ENCODE assay signal across 19 cellular contexts in the genomic region with DNA sequence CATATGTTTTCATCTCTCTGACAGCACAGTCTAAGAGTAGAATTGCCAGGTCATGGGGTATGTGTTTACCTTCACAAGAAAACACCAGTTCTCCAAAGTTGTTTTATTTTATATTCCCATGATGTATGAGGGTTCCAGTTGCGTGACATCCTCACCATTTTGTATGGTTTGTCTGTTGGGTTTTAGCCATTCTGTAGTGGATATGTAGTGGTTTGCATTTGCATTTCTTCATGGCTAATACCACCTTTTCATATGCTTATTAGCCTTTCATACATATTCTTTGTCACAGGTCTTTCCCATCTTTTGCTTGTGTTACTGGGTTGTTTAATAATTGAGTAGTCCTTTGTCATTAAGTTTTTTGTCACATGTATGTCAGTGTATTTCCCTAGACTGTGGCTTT.
DNase-seq lines count a peak whose midpoint lies in the region; ATAC-seq and TF ChIP-seq lines count a peak whose summit lies in the region.
"Had no signal": no experiment of that assay in that cellular context is flagged by ENCODE, and none has a peak within 500 bp of the region (broad histone marks: within the 10 kb centered on the region; RNA-seq: fewer than 3 reads in every experiment).

No MANE protein-coding gene starts in this region.

- peak overlapping the region; percentile 72 for H3K27ac Mint-ChIP-seq in activated T-cell treated with anti-CD3 and anti-CD28 coated beads, Interleukin-2, amount 50 U/mL, for 72 hours
- H3K27ac Mint-ChIP-seq in activated T-cell treated with anti-CD3 and anti-CD28 coated beads, Interleukin-2, amount 50 U/mL, for 24 hours, result no peak overlapping the region
- H3K27ac Mint-ChIP-seq in CD8-positive, alpha-beta T cell, result peak overlapping the region; percentile 41

- H3K27ac ChIP-seq in CD8-positive, alpha-beta T cell (ENCODE audit: low read depth, low read length), result no peak overlapping the region
- H3K27ac ChIP-seq in HUES64 (ENCODE audit: low read depth, low read length) (peak overlapping the region; percentile 82), iPS-20b (ENCODE audit: low read length) (peak overlapping the region; percentile 26)
- H3K27ac ChIP-seq: KMS-11 had no signal

- CTCF ChIA-PET in CD8-positive, alpha-beta T cell (lab: Charles Lee), result no interaction called here

- POLR2A ChIA-PET in CD8-positive, alpha-beta T cell (lab: Charles Lee), result no interaction called here

- no peaks in the 10 kb centered on the region for H3K9me3 Mint-ChIP-seq in activated T-cell treated with anti-CD3 and anti-CD28 coated beads, Interleukin-2, amount 50 U/mL, for 72 hours
- no peaks in the 10 kb centered on the region for H3K9me3 Mint-ChIP-seq in activated T-cell treated with anti-CD3 and anti-CD28 coated beads, Interleukin-2, amount 50 U/mL, for 24 hours
- peaks cover 2% of the 10 kb centered on the region for H3K9me3 Mint-ChIP-seq in CD8-positive, alpha-beta T cell
- H3K9me3 Mint-ChIP-seq: CD4-positive, alpha-beta memory T cell had no signal

- no peaks in the 10 kb centered on the region for H3K4me1 ChIP-seq in CD8-positive, alpha-beta T cell (ENCODE audit: insufficient read depth, low read length)
- H3K4me1 ChIP-seq in HUES64 (ENCODE audit: insufficient read depth, low read length) (peaks cover 27% of the 10 kb centered on the region), iPS-20b (ENCODE audit: insufficient read depth, low read length) (peaks cover 29% of the 10 kb centered on the region; the same call in 1 of the 2 replicates)

- H3K9ac ChIP-seq in HUES64 (ENCODE audit: low read depth, low read length) (no peak overlapping the region), iPS-20b (ENCODE audit: low read depth, low read length) (no peak overlapping the region)
- H3K9ac ChIP-seq: KMS-11 had no signal

- TF ChIP-seq CTCF in CD8-positive, alpha-beta T cell (IDR thresholded peaks at IDR 0.05), result no peak

- no peaks in the 10 kb centered on the region for H3K9me3 ChIP-seq in CD8-positive, alpha-beta T cell (ENCODE audit: low read length)
- no peaks in the 10 kb centered on the region for H3K9me3 ChIP-seq in HUES64 (ENCODE audit: insufficient read depth, low read depth, low read length)
- H3K9me3 ChIP-seq in iPS-20b (ENCODE audit: insufficient read depth, low read depth, low read length), result no peaks in the 10 kb centered on the region

- peaks cover 10 to 19% of the 10 kb centered on the region in 2 donors for H3K36me3 Mint-ChIP-seq in activated T-cell treated with anti-CD3 and anti-CD28 coated beads, Interleukin-2, amount 50 U/mL, for 72 hours (ENCODE audit: insufficient read depth in 2 of 2)
- peaks cover 79% of the 10 kb centered on the region for H3K36me3 Mint-ChIP-seq in activated T-cell treated with anti-CD3 and anti-CD28 coated beads, Interleukin-2, amount 50 U/mL, for 24 hours (ENCODE audit: low read depth)
- peaks cover 65% of the 10 kb centered on the region for H3K36me3 Mint-ChIP-seq in CD8-positive, alpha-beta T cell

- no peaks in the 10 kb centered on the region for H3K27me3 Mint-ChIP-seq in activated T-cell treated with anti-CD3 and anti-CD28 coated beads, Interleukin-2, amount 50 U/mL, for 72 hours (ENCODE audit: low read depth)
- H3K27me3 Mint-ChIP-seq in activated T-cell treated with anti-CD3 and anti-CD28 coated beads, Interleukin-2, amount 50 U/mL, for 24 hours, result no peaks in the 10 kb centered on the region
- no peaks in the 10 kb centered on the region for H3K27me3 Mint-ChIP-seq in CD8-positive, alpha-beta T cell (ENCODE audit: low read depth)
- H3K27me3 Mint-ChIP-seq: CD4-positive, alpha-beta memory T cell had no signal

- intact Hi-C loops in CD8-positive, alpha-beta T cell (cut with DNase I, micrococcal nuclease), result loop anchor here (2.0 to 5.0 kb wide), 2 partner anchors 64 to 144 kb away; no protein-coding TSS in a partner anchor

- peaks cover 6% of the 10 kb centered on the region for H3K36me3 ChIP-seq in CD8-positive, alpha-beta T cell (ENCODE audit: insufficient read depth, low read length)
- peaks cover 48% of the 10 kb centered on the region for H3K36me3 ChIP-seq in HUES64 (ENCODE audit: insufficient read depth, low read length)
- H3K36me3 ChIP-seq in iPS-20b (ENCODE audit: insufficient read depth, low read depth, low read length), result peaks cover 40% of the 10 kb centered on the region

- no peak for DNase-seq in activated T-cell treated with anti-CD3 and anti-CD28 coated beads, Interleukin-2, amount 50 U/mL, for 72 hours
- no peak for DNase-seq in activated T-cell treated with anti-CD3 and anti-CD28 coated beads, Interleukin-2, amount 50 U/mL, for 24 hours
- DNase-seq in CD8-positive, alpha-beta T cell, result no peak
- DNase-seq in stimulated activated naive CD4-positive, alpha-beta T cell (lab: John Stamatoyannopoulos, UW), result no peak
- DNase-seq in D341Med (ENCODE audit: low spot score), result no peak
- no peak for DNase-seq in anterior cingulate cortex (lab: John Stamatoyannopoulos, UW)
- DNase-seq: Calu3; CD4-positive, alpha-beta memory T cell; H7; MV-4-11; NCI-H187; NCI-H2107; NCI-H2227 treated with DMSO at 0.1 percent for 48 hours; NCI-H510A treated with DMSO at 0.1 percent for 48 hours; NCI-H774 had no signal

- no peak for ATAC-seq in activated T-cell treated with anti-CD3 and anti-CD28 coated beads, Interleukin-2, amount 50 U/mL, for 72 hours (replicated peaks in 1 of 2)
- ATAC-seq in CD8-positive, alpha-beta T cell, result no peak
- ATAC-seq: Right ventricle myocardium inferior had no signal

- no peak overlapping the region for H3K4me3 Mint-ChIP-seq in activated T-cell treated with anti-CD3 and anti-CD28 coated beads, Interleukin-2, amount 50 U/mL, for 72 hours
- no peak overlapping the region for H3K4me3 Mint-ChIP-seq in activated T-cell treated with anti-CD3 and anti-CD28 coated beads, Interleukin-2, amount 50 U/mL, for 24 hours
- no peak overlapping the region for H3K4me3 Mint-ChIP-seq in CD8-positive, alpha-beta T cell
- H3K4me3 Mint-ChIP-seq: CD4-positive, alpha-beta memory T cell had no signal

- WGBS in HUES64, result 60% methylated on average over 1 of the region's 1 CpG

- no peak overlapping the region for H3K4me3 ChIP-seq in CD8-positive, alpha-beta T cell (ENCODE audit: low read depth, low read length)
- H3K4me3 ChIP-seq in HUES64 (ENCODE audit: low read length) (no peak overlapping the region), iPS-20b (ENCODE audit: low read length) (peak overlapping the region; percentile 24; the same call in 1 of the 2 replicates)

- peaks cover 11% of the 10 kb centered on the region for H3K4me1 Mint-ChIP-seq in activated T-cell treated with anti-CD3 and anti-CD28 coated beads, Interleukin-2, amount 50 U/mL, for 72 hours (ENCODE audit: low read depth)
- H3K4me1 Mint-ChIP-seq in activated T-cell treated with anti-CD3 and anti-CD28 coated beads, Interleukin-2, amount 50 U/mL, for 24 hours (ENCODE audit: low read depth), result peaks cover 31% of the 10 kb centered on the region
- H3K4me1 Mint-ChIP-seq in CD8-positive, alpha-beta T cell (ENCODE audit: low read depth), result peaks cover 30% of the 10 kb centered on the region

- no peaks in the 10 kb centered on the region for H3K27me3 ChIP-seq in CD8-positive, alpha-beta T cell (ENCODE audit: insufficient read depth, low read length)
- no peaks in the 10 kb centered on the region for H3K27me3 ChIP-seq in HUES64 (ENCODE audit: insufficient read depth, low read length)
- no peaks in the 10 kb centered on the region for H3K27me3 ChIP-seq in iPS-20b (ENCODE audit: insufficient read depth, low read length)
